9 cellular contexts compared by ENCODE assay signal in genomic region chr17:46056800-46057304, GRCh38. TPM values are rescaled to one million over a fixed set of nuclear protein-coding genes. Genes with fewer than 3 reads are reported as not detected.
DNase-seq lines count a peak whose midpoint lies in the region; ATAC-seq and TF ChIP-seq lines count a peak whose summit lies in the region.
"Had no signal": no experiment of that assay in that cellular context is flagged by ENCODE, and none has a peak within 500 bp of the region (broad histone marks: within the 10 kb centered on the region; RNA-seq: fewer than 3 reads in every experiment).

No MANE protein-coding gene starts in this region.

- H3K27me3 ChIP-seq in BJ (ENCODE audit: control insufficient read depth, insufficient read depth, low read length) (no peaks in the 10 kb centered on the region), mammary epithelial cell (ENCODE audit: insufficient read depth, low read length) (no peaks in the 10 kb centered on the region)

- DNase-seq in BJ (ENCODE audit: low read depth) (peak; percentile 74), mammary epithelial cell (peak; percentile 74), endothelial cell (ENCODE audit: low spot score) (no peak), T-helper 1 cell (no peak), SHP77 (lab: John Stamatoyannopoulos, UW) (no peak), amniotic stem cell (lab: John Stamatoyannopoulos, UW) (no peak)
- peak; percentile 71 for DNase-seq in Jurkat, Clone E6-1 (ENCODE audit: low read depth, low spot score)
- DNase-seq in naive thymus-derived CD8-positive, alpha-beta T cell, result no peak
- DNase-seq: activated CD4-positive, alpha-beta T cell treated with anti-CD3 and anti-CD28 coated beads, Interleukin-2, amount 50 U/mL, for 48 hours had no signal

- H3K36me3 ChIP-seq in BJ (ENCODE audit: control insufficient read depth, insufficient read depth, low read length) (0 out of 2 replicates have a peak, but pooled peaks cover 2% of the 10 kb centered on the region), mammary epithelial cell (ENCODE audit: insufficient read depth, low read length) (peaks cover 11% of the 10 kb centered on the region)

- H3K36me3 Mint-ChIP-seq in naive thymus-derived CD8-positive, alpha-beta T cell, result peaks cover 0 to 69% (median 8%) of the 10 kb centered on the region in 3 donors
- peaks cover 14% of the 10 kb centered on the region for H3K36me3 Mint-ChIP-seq in endothelial cell (ENCODE audit: low read depth, unreplicated experiment)

- peak overlapping the region; percentile 29 for H3K27ac ChIP-seq in mammary epithelial cell (ENCODE audit: insufficient read depth, low read depth, low read length)

- no TSS peak for BruUV-seq in mammary epithelial cell (replicated peaks; lab: Mats Ljungman, UMichigan)

- no peaks in the 10 kb centered on the region for H4K20me1 ChIP-seq in mammary epithelial cell (ENCODE audit: insufficient read depth, low read length)

- H3K27ac Mint-ChIP-seq in naive thymus-derived CD8-positive, alpha-beta T cell, result peak overlapping the region in 8 of 10 donors; percentile 10 to 70 (median 49)
- no peak overlapping the region for H3K27ac Mint-ChIP-seq in endothelial cell (ENCODE audit: unreplicated experiment)

- in situ Hi-C loops in mammary epithelial cell (cut with MboI; ENCODE audit: low sequenced_read_pairs in 2 of 2), result no loop called here

- H3K9me3 Mint-ChIP-seq in naive thymus-derived CD8-positive, alpha-beta T cell, result no peaks in the 10 kb centered on the region
- H3K9me3 Mint-ChIP-seq in endothelial cell (ENCODE audit: unreplicated experiment), result no peaks in the 10 kb centered on the region

- no peak overlapping the region for H2AFZ ChIP-seq in mammary epithelial cell (ENCODE audit: low read depth, low read length)

- H3K79me2 ChIP-seq in mammary epithelial cell (ENCODE audit: insufficient read depth, low read length), result peaks cover 42% of the 10 kb centered on the region

- H3K27me3 Mint-ChIP-seq in naive thymus-derived CD8-positive, alpha-beta T cell, result no peaks in the 10 kb centered on the region
- H3K27me3 Mint-ChIP-seq in endothelial cell (ENCODE audit: unreplicated experiment), result peaks cover 6% of the 10 kb centered on the region

- peaks cover 9% of the 10 kb centered on the region for H3K4me1 ChIP-seq in mammary epithelial cell (ENCODE audit: insufficient read depth, low read length)

- CTCF ChIA-PET in BJ (lab: Yijun Ruan, JAX), result interaction anchor here (1.2 to 1.8 kb wide), 3 partner anchors 12 to 54 kb away, joined by 4 to 12 read pairs (median 4); no protein-coding TSS in a partner anchor
- CTCF ChIA-PET in mammary epithelial cell (lab: Charles Lee; ENCODE audit: low non-redundant PET), result interaction anchor here (0.7 kb wide), 1 partner anchor 13 kb away, joined by 8 read pairs; no protein-coding TSS in a partner anchor

- intact Hi-C loops in mammary epithelial cell (cut with micrococcal nuclease), result no loop called here

- H3K4me1 Mint-ChIP-seq in naive thymus-derived CD8-positive, alpha-beta T cell, result peaks cover 14 to 40% (median 35%) of the 10 kb centered on the region in 4 donors
- H3K4me1 Mint-ChIP-seq in endothelial cell (ENCODE audit: unreplicated experiment), result peaks cover 6% of the 10 kb centered on the region

- POLR2A ChIA-PET in BJ (lab: Charles Lee), result no interaction called here
- POLR2A ChIA-PET in naive thymus-derived CD8-positive, alpha-beta T cell (lab: Charles Lee), result interaction anchor here (1.5 kb wide), 1 partner anchor 136 kb away, joined by 3 read pairs; the partner anchor contains the start of gene KANSL1

- H3K4me2 ChIP-seq in mammary epithelial cell (ENCODE audit: insufficient read depth, low read depth, low read length), result no peak overlapping the region

- ATAC-seq in naive thymus-derived CD8-positive, alpha-beta T cell, result no peak

- H3K4me3 Mint-ChIP-seq in naive thymus-derived CD8-positive, alpha-beta T cell, result no peak overlapping the region
- no peak overlapping the region for H3K4me3 Mint-ChIP-seq in endothelial cell (ENCODE audit: unreplicated experiment)

- dilution Hi-C loops in mammary epithelial cell (cut with HindIII; ENCODE audit: low sequenced_read_pairs), result no loop called here

- no peaks in the 10 kb centered on the region for H3K9me3 ChIP-seq in mammary epithelial cell (replicated peaks; ENCODE audit: insufficient read depth, low read length)

- no peak overlapping the region for H3K9ac ChIP-seq in mammary epithelial cell (ENCODE audit: insufficient read depth, low read length)

- TF ChIP-seq CTCF in BJ (IDR thresholded peaks at IDR 0.05; ENCODE audit: insufficient read depth, low read depth, low read length) (no peak), mammary epithelial cell (conservative IDR thresholded peaks at IDR 0.05 in 1 of 2, IDR thresholded peaks at IDR 0.05 in 1 of 2; ENCODE audit: extremely low read depth in 1 of 2, insufficient read depth in 1 of 2, low read depth in 1 of 2, low read length in 2 of 2) (no peak), endothelial cell (IDR thresholded peaks at IDR 0.05; ENCODE audit: unreplicated experiment) (no peak)

- WGBS in mammary epithelial cell (ENCODE audit: low coverage, missing lambda C conversion rate), result 44% methylated on average over 4 of the region's 4 CpGs

- H3K4me3 ChIP-seq in BJ (ENCODE audit: low read depth, low read length) (no peak overlapping the region), mammary epithelial cell (replicated peaks in 1 of 3; ENCODE audit: insufficient read depth in 1 of 3, low read depth in 2 of 3, low read length in 3 of 3) (no peak overlapping the region)
- H3K4me3 ChIP-seq in Jurkat, Clone E6-1 (ENCODE audit: low read length), result no peak overlapping the region

RNA-seq across cellular contexts. Expression of gene STH, which starts 57.8 kb away (rescaled TPM):
- not detected in 2 replicates for polyA plus RNA-seq in BJ (2011; rRNA removed)
- polyA minus RNA-seq in BJ (2011; rRNA and poly(A)+ RNA removed), result not detected in 2 replicates
- not detected for polyA plus RNA-seq in Jurkat, Clone E6-1 (2012; ENCODE audit: insufficient read depth, insufficient read length)
- total RNA-seq in mammary epithelial cell, result not detected
- not detected for polyA plus RNA-seq in mammary epithelial cell
- not detected for polyA minus RNA-seq in mammary epithelial cell
- not detected for total RNA-seq in naive thymus-derived CD8-positive, alpha-beta T cell
- not detected for polyA plus RNA-seq in naive thymus-derived CD8-positive, alpha-beta T cell
- total RNA-seq in endothelial cell (ENCODE audit: unreplicated experiment), result not detected

Comparison
In these comparisons a context has a peak if more than half of its experiments do, and no peak if none do; other contexts are left out.
1. DNase-seq: peak in BJ (single experiment), Jurkat, Clone E6-1 (single experiment) and mammary epithelial cell (single experiment); none in naive thymus-derived CD8-positive, alpha-beta T cell (0 of 10), endothelial cell (single experiment), T-helper 1 cell (0 of 5), SHP77 (0 of 2) and amniotic stem cell (single experiment).